32 cellular contexts compared by ENCODE assay signal in the genomic region with DNA sequence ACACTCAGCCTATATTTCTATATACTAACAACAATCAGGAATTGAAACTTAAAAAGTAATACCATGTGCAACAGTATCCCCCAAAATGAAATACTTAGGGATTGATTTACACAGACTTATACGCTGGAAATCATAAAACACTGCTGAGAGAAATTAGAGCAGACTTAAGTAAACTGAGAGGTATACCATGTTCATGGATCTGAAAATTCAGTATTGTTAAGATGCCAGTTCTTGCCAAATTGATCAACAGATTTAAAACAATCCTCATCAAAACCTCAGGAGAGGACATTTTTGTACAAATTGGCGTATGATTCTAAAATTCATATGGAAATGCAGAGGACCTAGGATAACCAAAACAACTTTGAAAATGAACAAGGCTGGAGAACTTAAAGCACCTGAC. TPM values are rescaled to one million over a fixed set of nuclear protein-coding genes. Genes with fewer than 3 reads are reported as not detected.
"Had no signal": no experiment of that assay in that cellular context is flagged by ENCODE, and none has a peak within 500 bp of the region (broad histone marks: within the 10 kb centered on the region; RNA-seq: fewer than 3 reads in every experiment).

No MANE protein-coding gene starts in this region.

- DNase-seq: nephron progenitor cell; nucleus accumbens; pancreas; posterior cingulate gyrus; psoas muscle; right cardiac atrium; right lobe of liver; sigmoid colon; small intestine; stimulated activated CD4-positive, alpha-beta T cell treated with anti-CD3 and anti-CD28 coated beads, Interleukin-15, amount 100 ng/mL, for 24 hours; stimulated activated CD4-positive, alpha-beta T cell treated with anti-CD3 and anti-CD28 coated beads, Interleukin-2, amount 100 ng/mL, for 24 hours; stimulated activated CD4-positive, alpha-beta T cell treated with anti-CD3 and anti-CD28 coated beads, Interleukin-2, amount 100 ng/mL, for 48 hours; stimulated activated CD4-positive, alpha-beta T cell treated with anti-CD3 and anti-CD28 coated beads, Interleukin-4, amount 100 ng/mL, for 24 hours; stimulated activated naive B cell treated with anti-CD40 and anti-IgM and Interleukin-4, amounts not matched to agents 10 μg/mL and 1 μg/mL and 100 μg/mL, for 72 hours; stimulated activated naive CD4-positive, alpha-beta T cell treated with Interleukin-2 at 50 U/mL for 16 hours; stomach; thyroid gland; trophoblast cell; upper lobe of left lung had no signal

- H3K9me3 ChIP-seq: neutrophil, pancreas, thoracic aorta, thyroid gland had no signal

- H3K4me3 ChIP-seq: pancreas, psoas muscle, right lobe of liver, sigmoid colon, stomach, thoracic aorta, thyroid gland, tibial nerve, upper lobe of left lung, vagina had no signal

- H3K4me1 Mint-ChIP-seq: nephron progenitor cell, neural crest cell had no signal

- H3K4me1 ChIP-seq: pancreas, psoas muscle, right lobe of liver, sigmoid colon, stomach, thyroid gland, tibial nerve, upper lobe of left lung had no signal

- H3K27ac Mint-ChIP-seq: nephron progenitor cell; progenitor cell of endocrine pancreas; stimulated activated effector memory CD8-positive, alpha-beta T cell treated with anti-CD3 and anti-CD28 coated beads, Interleukin-12 subunit alpha, Interleukin-12 subunit beta, amount 100 ng/mL, for 72 hours; stimulated activated naive B cell treated with anti-CD40 and anti-IgM and Interleukin-4, amounts not matched to agents 10 μg/mL and 1 μg/mL and 100 μg/mL, for 72 hours; stimulated activated naive CD8-positive, alpha-beta T cell treated with anti-CD3 and anti-CD28 coated beads, Interleukin-15, Interleukin-2, amounts not matched to agents 100 ng/mL and 50 ng/mL, for 24 hours had no signal

- H3K27me3 ChIP-seq: neutrophil, pancreas, right lobe of liver, sigmoid colon, stomach, thyroid gland, tibial nerve, upper lobe of left lung, vagina had no signal

- H3K9me3 Mint-ChIP-seq: natural killer cell treated with Interleukin-12 subunit alpha and Interleukin-12 subunit beta and Interleukin-15 and Interleukin-18, amount 100 ng/mL, for 72 hours; stimulated activated effector memory CD8-positive, alpha-beta T cell treated with anti-CD3 and anti-CD28 coated beads, Interleukin-12 subunit alpha, Interleukin-12 subunit beta, amount 100 ng/mL, for 72 hours had no signal

- H3K4me3 Mint-ChIP-seq: natural killer cell treated with Interleukin-12 subunit alpha and Interleukin-12 subunit beta and Interleukin-15 and Interleukin-18, amount 100 ng/mL, for 72 hours; nephron progenitor cell; neural crest cell; stimulated activated effector memory CD8-positive, alpha-beta T cell treated with anti-CD3 and anti-CD28 coated beads, Interleukin-12 subunit alpha, Interleukin-12 subunit beta, amount 100 ng/mL, for 72 hours; stimulated activated naive B cell treated with anti-CD40 and anti-IgM and Interleukin-4, amounts not matched to agents 10 μg/mL and 1 μg/mL and 100 μg/mL, for 72 hours; stimulated activated naive CD8-positive, alpha-beta T cell treated with anti-CD3 and anti-CD28 coated beads, Interleukin-15, Interleukin-2, amounts not matched to agents 100 ng/mL and 50 ng/mL, for 24 hours had no signal

- H3K27me3 Mint-ChIP-seq: natural killer cell treated with Interleukin-12 subunit alpha and Interleukin-12 subunit beta and Interleukin-15 and Interleukin-18, amount 100 ng/mL, for 72 hours; progenitor cell of endocrine pancreas; stimulated activated naive B cell treated with anti-CD40 and anti-IgM and Interleukin-4, amounts not matched to agents 10 μg/mL and 1 μg/mL and 100 μg/mL, for 72 hours; stimulated activated naive CD8-positive, alpha-beta T cell treated with anti-CD3 and anti-CD28 coated beads, Interleukin-15, Interleukin-2, amounts not matched to agents 100 ng/mL and 50 ng/mL, for 24 hours had no signal

- H3K27ac ChIP-seq: neutrophil, pancreas, psoas muscle, right lobe of liver, sigmoid colon, stomach, thoracic aorta, thyroid gland, tibial nerve, upper lobe of left lung, vagina had no signal

- ATAC-seq: natural killer cell treated with Interleukin-12 subunit alpha and Interleukin-12 subunit beta and Interleukin-15 and Interleukin-18, amount 100 ng/mL, for 72 hours; pancreas; psoas muscle; right cardiac atrium; right lobe of liver; stimulated activated effector memory CD8-positive, alpha-beta T cell treated with anti-CD3 and anti-CD28 coated beads, Interleukin-12 subunit alpha, Interleukin-12 subunit beta, amount 100 ng/mL, for 72 hours; stimulated activated naive B cell treated with anti-CD40 and anti-IgM and Interleukin-4, amounts not matched to agents 10 μg/mL and 1 μg/mL and 100 μg/mL, for 72 hours had no signal

RNA-seq across cellular contexts. Expression of gene MEIG1, which starts 42.6 kb away (rescaled TPM):
- total RNA-seq: natural killer cell treated with Interleukin-12 subunit alpha and Interleukin-12 subunit beta and Interleukin-15 and Interleukin-18, amount 100 ng/mL, for 72 hours; omental fat pad; psoas muscle; right cardiac atrium; skeletal muscle tissue; stomach; subcutaneous adipose tissue; temporal lobe; thoracic aorta; thyroid gland; tibial nerve; vagina had no signal
- polyA plus RNA-seq: sigmoid colon had no signal
